Comparison of ENCODE assay signal across 1 cellular context in the genomic region with DNA sequence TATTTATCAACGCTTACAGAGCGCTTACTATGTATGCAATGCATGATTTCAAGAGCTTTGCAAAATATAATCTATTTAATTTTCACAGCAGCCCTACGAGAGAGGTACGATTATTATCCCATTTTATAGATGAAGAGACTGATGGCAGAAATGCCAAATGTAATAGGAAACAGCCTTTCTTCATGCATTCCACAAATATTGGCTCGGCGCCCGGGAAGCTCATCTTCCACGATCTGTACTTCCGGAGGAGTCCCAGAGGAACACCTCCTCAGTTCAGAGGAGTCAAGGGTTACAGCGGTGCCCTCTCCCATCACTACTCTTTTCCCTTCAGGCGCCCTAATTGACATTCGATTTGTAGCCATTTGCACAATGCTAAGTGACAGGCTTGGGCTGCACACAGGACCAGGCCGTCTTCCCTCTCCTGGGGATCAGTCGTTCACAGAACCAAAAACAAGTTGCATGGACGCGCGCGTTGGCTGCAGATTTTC.
TF ChIP-seq lines count a peak whose summit lies in the region.

No MANE protein-coding gene starts in this region.

TF ChIP-seq in HCT116, 20 proteins besides CTCF, POLR2A, EP300 and RAD21 (continued from another document):
- TF ChIP-seq, protein P1, sequence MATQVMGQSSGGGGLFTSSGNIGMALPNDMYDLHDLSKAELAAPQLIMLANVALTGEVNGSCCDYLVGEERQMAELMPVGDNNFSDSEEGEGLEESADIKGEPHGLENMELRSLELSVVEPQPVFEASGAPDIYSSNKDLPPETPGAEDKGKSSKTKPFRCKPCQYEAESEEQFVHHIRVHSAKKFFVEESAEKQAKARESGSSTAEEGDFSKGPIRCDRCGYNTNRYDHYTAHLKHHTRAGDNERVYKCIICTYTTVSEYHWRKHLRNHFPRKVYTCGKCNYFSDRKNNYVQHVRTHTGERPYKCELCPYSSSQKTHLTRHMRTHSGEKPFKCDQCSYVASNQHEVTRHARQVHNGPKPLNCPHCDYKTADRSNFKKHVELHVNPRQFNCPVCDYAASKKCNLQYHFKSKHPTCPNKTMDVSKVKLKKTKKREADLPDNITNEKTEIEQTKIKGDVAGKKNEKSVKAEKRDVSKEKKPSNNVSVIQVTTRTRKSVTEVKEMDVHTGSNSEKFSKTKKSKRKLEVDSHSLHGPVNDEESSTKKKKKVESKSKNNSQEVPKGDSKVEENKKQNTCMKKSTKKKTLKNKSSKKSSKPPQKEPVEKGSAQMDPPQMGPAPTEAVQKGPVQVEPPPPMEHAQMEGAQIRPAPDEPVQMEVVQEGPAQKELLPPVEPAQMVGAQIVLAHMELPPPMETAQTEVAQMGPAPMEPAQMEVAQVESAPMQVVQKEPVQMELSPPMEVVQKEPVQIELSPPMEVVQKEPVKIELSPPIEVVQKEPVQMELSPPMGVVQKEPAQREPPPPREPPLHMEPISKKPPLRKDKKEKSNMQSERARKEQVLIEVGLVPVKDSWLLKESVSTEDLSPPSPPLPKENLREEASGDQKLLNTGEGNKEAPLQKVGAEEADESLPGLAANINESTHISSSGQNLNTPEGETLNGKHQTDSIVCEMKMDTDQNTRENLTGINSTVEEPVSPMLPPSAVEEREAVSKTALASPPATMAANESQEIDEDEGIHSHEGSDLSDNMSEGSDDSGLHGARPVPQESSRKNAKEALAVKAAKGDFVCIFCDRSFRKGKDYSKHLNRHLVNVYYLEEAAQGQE (IDR thresholded peaks at IDR 0.05; ENCODE audit: low read depth) = no peak
- TF ChIP-seq FOSL1 (IDR thresholded peaks at IDR 0.05; ENCODE audit: low read depth) = no peak
- TF ChIP-seq CBX3 (IDR thresholded peaks at IDR 0.05; ENCODE audit: low read depth) = no peak
- TF ChIP-seq SRF (IDR thresholded peaks at IDR 0.05; ENCODE audit: low read depth) = no peak
- TF ChIP-seq POLR2AphosphoS5 (IDR thresholded peaks at IDR 0.05; ENCODE audit: low read depth, low read length) = no peak
- no peak for TF ChIP-seq EZH2phosphoT487 (IDR thresholded peaks at IDR 0.05; ENCODE audit: borderline replicate concordance)
- no peak for TF ChIP-seq YY1 (IDR thresholded peaks at IDR 0.05; ENCODE audit: extremely low read depth, insufficient replicate concordance, low read depth, low read length)
- TF ChIP-seq, protein P2, sequence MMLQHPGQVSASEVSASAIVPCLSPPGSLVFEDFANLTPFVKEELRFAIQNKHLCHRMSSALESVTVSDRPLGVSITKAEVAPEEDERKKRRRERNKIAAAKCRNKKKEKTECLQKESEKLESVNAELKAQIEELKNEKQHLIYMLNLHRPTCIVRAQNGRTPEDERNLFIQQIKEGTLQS (IDR thresholded peaks at IDR 0.05) = no peak
- TF ChIP-seq SIN3A (IDR thresholded peaks at IDR 0.05; ENCODE audit: low read depth) = no peak
- TF ChIP-seq EGR1 (IDR thresholded peaks at IDR 0.05; ENCODE audit: low read depth) = no peak
- TF ChIP-seq ZFX (IDR thresholded peaks at IDR 0.05) = no peak
- TF ChIP-seq, protein P3, sequence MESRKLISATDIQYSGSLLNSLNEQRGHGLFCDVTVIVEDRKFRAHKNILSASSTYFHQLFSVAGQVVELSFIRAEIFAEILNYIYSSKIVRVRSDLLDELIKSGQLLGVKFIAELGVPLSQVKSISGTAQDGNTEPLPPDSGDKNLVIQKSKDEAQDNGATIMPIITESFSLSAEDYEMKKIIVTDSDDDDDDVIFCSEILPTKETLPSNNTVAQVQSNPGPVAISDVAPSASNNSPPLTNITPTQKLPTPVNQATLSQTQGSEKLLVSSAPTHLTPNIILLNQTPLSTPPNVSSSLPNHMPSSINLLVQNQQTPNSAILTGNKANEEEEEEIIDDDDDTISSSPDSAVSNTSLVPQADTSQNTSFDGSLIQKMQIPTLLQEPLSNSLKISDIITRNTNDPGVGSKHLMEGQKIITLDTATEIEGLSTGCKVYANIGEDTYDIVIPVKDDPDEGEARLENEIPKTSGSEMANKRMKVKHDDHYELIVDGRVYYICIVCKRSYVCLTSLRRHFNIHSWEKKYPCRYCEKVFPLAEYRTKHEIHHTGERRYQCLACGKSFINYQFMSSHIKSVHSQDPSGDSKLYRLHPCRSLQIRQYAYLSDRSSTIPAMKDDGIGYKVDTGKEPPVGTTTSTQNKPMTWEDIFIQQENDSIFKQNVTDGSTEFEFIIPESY (IDR thresholded peaks at IDR 0.05; ENCODE audit: extremely low read depth, insufficient replicate concordance, low read length) = no peak
- no peak for TF ChIP-seq EZH2 (IDR thresholded peaks at IDR 0.05)
TF ChIP-seq in HCT116: peak in this region for 0.
